ENCODE assay signal across 36 cellular contexts in genomic region chr20:43490038-43490437, GRCh38.
"Had no signal": no experiment of that assay in that cellular context is flagged by ENCODE, and none has a peak within 500 bp of the region (broad histone marks: within the 10 kb centered on the region; RNA-seq: fewer than 3 reads in every experiment).

No MANE protein-coding gene starts in this region.

- H3K27ac Mint-ChIP-seq: activated CD4-positive, alpha-beta memory T cell treated with anti-CD3 and anti-CD28 coated beads for 36 hours; activated CD4-positive, alpha-beta T cell treated with anti-CD3 and anti-CD28 coated beads for 36 hours; activated CD4-positive, alpha-beta T cell treated with anti-CD3 and anti-CD28 coated beads, Interleukin-2, amount 10 ng/mL, durations not matched to agents 24 days and 14 days; activated CD8-positive, alpha-beta memory T cell treated with anti-CD3 and anti-CD28 coated beads, Interleukin-2, amount 10 ng/mL, durations not matched to agents 7 days and 5 days; activated CD8-positive, alpha-beta T cell treated with anti-CD3 and anti-CD28 coated beads, Interleukin-2, amount 10 ng/mL, durations not matched to agents 7 days and 5 days; activated naive CD4-positive, alpha-beta T cell treated with anti-CD3 and anti-CD28 coated beads for 36 hours; activated naive CD4-positive, alpha-beta T cell treated with anti-CD3 and anti-CD28 coated beads, Interleukin-2, amount 50 U/mL, for 24 hours; activated naive CD8-positive, alpha-beta T cell treated with anti-CD3 and anti-CD28 coated beads for 36 hours; activated naive CD8-positive, alpha-beta T cell treated with anti-CD3 and anti-CD28 coated beads, Interleukin-2, amount 50 U/mL, for 24 hours; activated T-helper 1 cell treated with anti-CD3 and anti-CD28 coated beads, Interleukin-12 subunit alpha, Interleukin-12 subunit beta, Interleukin-2, Interleukin-4 antibody, amounts not matched to agents 30 ng/mL and 10 ng/mL and 1 ng/mL, durations not matched to agents 14 hours and 24 hours and 36 hours; activated T-helper 2 cell treated with anti-CD3 and anti-CD28 coated beads, Interferon-gamma antibody, Interleukin-2, Interleukin-4, amounts not matched to agents 10 μg/mL and 5 μg/mL and 100 μg/mL, durations not matched to agents 14 hours and 24 hours and 36 hours; effector memory CD8-positive, alpha-beta T cell; T-helper 17 cell; T-helper 2 cell treated with Interferon-gamma antibody and Interleukin-4, amounts not matched to agents 5 μg/mL and 100 μg/mL, for 36 hours had no signal

- H3K36me3 ChIP-seq: adrenal gland, esophagus muscularis mucosa, gastroesophageal sphincter, heart right ventricle, WERI-Rb-1 had no signal

- H3K4me3 ChIP-seq: adrenal gland, body of pancreas, esophagus muscularis mucosa, gastroesophageal sphincter, heart right ventricle had no signal

- H3K27me3 ChIP-seq: adrenal gland, body of pancreas, esophagus muscularis mucosa, gastroesophageal sphincter, heart right ventricle had no signal

- H3K4me3 Mint-ChIP-seq: activated CD4-positive, alpha-beta memory T cell treated with anti-CD3 and anti-CD28 coated beads for 36 hours; activated CD4-positive, alpha-beta T cell treated with anti-CD3 and anti-CD28 coated beads for 36 hours; activated CD4-positive, alpha-beta T cell treated with anti-CD3 and anti-CD28 coated beads, Interleukin-2, amount 10 ng/mL, durations not matched to agents 24 days and 14 days; activated CD8-positive, alpha-beta memory T cell treated with anti-CD3 and anti-CD28 coated beads, Interleukin-2, amount 10 ng/mL, durations not matched to agents 7 days and 5 days; activated CD8-positive, alpha-beta T cell treated with anti-CD3 and anti-CD28 coated beads, Interleukin-2, amount 10 ng/mL, durations not matched to agents 7 days and 5 days; activated naive CD4-positive, alpha-beta T cell treated with anti-CD3 and anti-CD28 coated beads for 36 hours; activated naive CD4-positive, alpha-beta T cell treated with anti-CD3 and anti-CD28 coated beads, Interleukin-2, amount 50 U/mL, for 24 hours; activated naive CD8-positive, alpha-beta T cell treated with anti-CD3 and anti-CD28 coated beads for 36 hours; activated naive CD8-positive, alpha-beta T cell treated with anti-CD3 and anti-CD28 coated beads, Interleukin-2, amount 50 U/mL, for 24 hours; activated T-helper 1 cell treated with anti-CD3 and anti-CD28 coated beads, Interleukin-12 subunit alpha, Interleukin-12 subunit beta, Interleukin-2, Interleukin-4 antibody, amounts not matched to agents 30 ng/mL and 10 ng/mL and 1 ng/mL, durations not matched to agents 14 hours and 24 hours and 36 hours; effector memory CD8-positive, alpha-beta T cell; T-helper 17 cell; T-helper 2 cell treated with Interferon-gamma antibody and Interleukin-4, amounts not matched to agents 5 μg/mL and 100 μg/mL, for 36 hours had no signal

- H3K27ac ChIP-seq: adrenal gland, body of pancreas, esophagus muscularis mucosa, gastroesophageal sphincter, heart right ventricle, WERI-Rb-1 had no signal

- FAIRE-seq: colon had no signal

- H3K36me3 Mint-ChIP-seq: activated naive CD4-positive, alpha-beta T cell treated with anti-CD3 and anti-CD28 coated beads, Interleukin-2, amount 50 U/mL, for 24 hours had no signal

- H3K4me1 ChIP-seq: adrenal gland, body of pancreas, esophagus muscularis mucosa, gastroesophageal sphincter, heart right ventricle had no signal

- H3K9me3 Mint-ChIP-seq: activated CD4-positive, alpha-beta T cell treated with anti-CD3 and anti-CD28 coated beads, Interleukin-2, amount 10 ng/mL, durations not matched to agents 24 days and 14 days; activated naive CD4-positive, alpha-beta T cell treated with anti-CD3 and anti-CD28 coated beads, Interleukin-2, amount 50 U/mL, for 24 hours; effector memory CD8-positive, alpha-beta T cell had no signal

- DNase-seq: activated CD4-positive, alpha-beta memory T cell treated with anti-CD3 and anti-CD28 coated beads for 36 hours; activated CD4-positive, alpha-beta T cell treated with anti-CD3 and anti-CD28 coated beads for 36 hours; activated CD4-positive, alpha-beta T cell treated with anti-CD3 and anti-CD28 coated beads, Interleukin-2, amount 10 ng/mL, durations not matched to agents 24 days and 14 days; activated CD4-positive, CD25-positive, alpha-beta regulatory T cell; activated CD4-positive, CD25-positive, alpha-beta regulatory T cell treated with anti-CD3 and anti-CD28 coated beads, Interleukin-2, amount 50 U/mL, for 72 hours; activated CD8-positive, alpha-beta memory T cell treated with anti-CD3 and anti-CD28 coated beads, Interleukin-2, amount 10 ng/mL, durations not matched to agents 7 days and 5 days; activated CD8-positive, alpha-beta memory T cell treated with anti-CD3 and anti-CD28 coated beads, Interleukin-2, amount 50 U/mL, for 4 hours; activated CD8-positive, alpha-beta T cell treated with anti-CD3 and anti-CD28 coated beads, Interleukin-2, amount 10 ng/mL, durations not matched to agents 7 days and 5 days; activated effector memory CD4-positive, alpha-beta T cell treated with anti-CD3 and anti-CD28 coated beads, Interleukin-2, amount 50 U/mL, for 16 hours; activated naive CD4-positive, alpha-beta T cell treated with anti-CD3 and anti-CD28 coated beads for 36 hours; activated naive CD8-positive, alpha-beta T cell treated with anti-CD3 and anti-CD28 coated beads for 36 hours; activated naive CD8-positive, alpha-beta T cell treated with anti-CD3 and anti-CD28 coated beads, Interleukin-2, amount 50 U/mL, for 24 hours; activated T-cell treated with anti-CD3 and anti-CD28 coated beads, Interleukin-2, amount 50 U/mL, for 1 hour; activated T-cell treated with anti-CD3 and anti-CD28 coated beads, Interleukin-2, amount 50 U/mL, for 48 hours; adrenal gland; amygdala; aorta; body of pancreas; caudate nucleus; cortex of kidney; dermis blood vessel endothelial cell; effector CD4-positive, alpha-beta T cell; effector memory CD8-positive, alpha-beta T cell; erythroblast; foreskin melanocyte; heart right ventricle; T-helper 17 cell; T1000; WERI-Rb-1 had no signal

- H3K4me1 Mint-ChIP-seq: activated naive CD4-positive, alpha-beta T cell treated with anti-CD3 and anti-CD28 coated beads, Interleukin-2, amount 50 U/mL, for 24 hours; T-helper 17 cell had no signal

- ATAC-seq: activated CD4-positive, alpha-beta T cell treated with anti-CD3 and anti-CD28 coated beads for 36 hours; activated CD8-positive, alpha-beta memory T cell treated with anti-CD3 and anti-CD28 coated beads, Interleukin-2, amount 10 ng/mL, durations not matched to agents 7 days and 5 days; activated CD8-positive, alpha-beta T cell treated with anti-CD3 and anti-CD28 coated beads, Interleukin-2, amount 10 ng/mL, durations not matched to agents 7 days and 5 days; activated naive CD8-positive, alpha-beta T cell treated with anti-CD3 and anti-CD28 coated beads, Interleukin-2, amount 50 U/mL, for 24 hours; body of pancreas; effector memory CD8-positive, alpha-beta T cell; gastroesophageal sphincter; heart right ventricle; T-helper 17 cell had no signal

- H3K27me3 Mint-ChIP-seq: activated CD4-positive, alpha-beta T cell treated with anti-CD3 and anti-CD28 coated beads, Interleukin-2, amount 10 ng/mL, durations not matched to agents 24 days and 14 days; activated naive CD8-positive, alpha-beta T cell treated with anti-CD3 and anti-CD28 coated beads for 36 hours had no signal

- H3K9me3 ChIP-seq: adrenal gland, body of pancreas, esophagus muscularis mucosa, gastroesophageal sphincter had no signal
